ENCODE assay signal across 1 cellular context in genomic region chr7:33128990-33129805, GRCh38.
TF ChIP-seq lines count a peak whose summit lies in the region.

TSS of gene BBS9 (plus strand) at chr7:33129564. CDS start at chr7:33146253, 16,689 bp downstream.

TF ChIP-seq in GM12878, 131 proteins besides CTCF, POLR2A, EP300 and RAD21 (continued from another document):
- no peak for TF ChIP-seq ZBTB11 (CRISPR knock-in tag; IDR thresholded peaks at IDR 0.05)
- no peak for TF ChIP-seq ZNF622 (IDR thresholded peaks at IDR 0.05)
- TF ChIP-seq USF2 (IDR thresholded peaks at IDR 0.05; ENCODE audit: borderline replicate concordance, low read depth, low read length): peak; percentile 19; the same call in 1 of the 2 replicates
- TF ChIP-seq SREBF1 (IDR thresholded peaks at IDR 0.05; ENCODE audit: low read length): 0 out of 2 replicates have a peak, but pooled peaks have one; percentile 34
- no peak for TF ChIP-seq ZNF24 (IDR thresholded peaks at IDR 0.05)
- no peak for TF ChIP-seq PAX5 (IDR thresholded peaks at IDR 0.05; ENCODE audit: borderline replicate concordance, low read depth, low read length)
- peak; percentile 32; the same call in 1 of the 2 replicates for TF ChIP-seq IRF3 (IDR thresholded peaks at IDR 0.05)
- TF ChIP-seq E2F8 (IDR thresholded peaks at IDR 0.05; ENCODE audit: low read depth, partially characterized antibody): no peak
- TF ChIP-seq HDAC2 (IDR thresholded peaks at IDR 0.05): no peak
- no peak for TF ChIP-seq CBX3 (IDR thresholded peaks at IDR 0.05; ENCODE audit: borderline replicate concordance, low read depth)
- TF ChIP-seq ETV6 (conservative IDR thresholded peaks at IDR 0.05 in 1 of 2, IDR thresholded peaks at IDR 0.05 in 1 of 2; ENCODE audit: borderline replicate concordance in 1 of 2, low read depth in 1 of 2): no peak
- TF ChIP-seq NRF1 (conservative IDR thresholded peaks at IDR 0.05; ENCODE audit: low read depth, low read length): peak; percentile 81
- no peak; the same call in 1 of the 2 replicates for TF ChIP-seq ZBTB40 (IDR thresholded peaks at IDR 0.05; ENCODE audit: borderline replicate concordance)
- no peak for TF ChIP-seq JUND (IDR thresholded peaks at IDR 0.05; ENCODE audit: low read depth, low read length)
- TF ChIP-seq NFIC (IDR thresholded peaks at IDR 0.05; ENCODE audit: low read depth, low read length): no peak
- no peak for TF ChIP-seq SPI1 (IDR thresholded peaks at IDR 0.05; ENCODE audit: borderline replicate concordance, insufficient read depth, low read depth, low read length)
- peak; percentile 21; the same call in 1 of the 2 replicates for TF ChIP-seq TAF1 (IDR thresholded peaks at IDR 0.05; ENCODE audit: borderline replicate concordance, low read depth, low read length)
- TF ChIP-seq POLR2AphosphoS5 (IDR thresholded peaks at IDR 0.05; ENCODE audit: low read length): peak; percentile 50; the same call in 1 of the 2 replicates
- TF ChIP-seq ASH2L (IDR thresholded peaks at IDR 0.05; ENCODE audit: borderline replicate concordance, low read depth): no peak
- no peak for TF ChIP-seq DPF2 (IDR thresholded peaks at IDR 0.05)
- no peak for TF ChIP-seq CBX5 (IDR thresholded peaks at IDR 0.05; ENCODE audit: low read depth)
- TF ChIP-seq SMAD5 (IDR thresholded peaks at IDR 0.05; ENCODE audit: low read depth): no peak
- no peak for TF ChIP-seq SMAD1 (IDR thresholded peaks at IDR 0.05; ENCODE audit: low read depth, partially characterized antibody)
- no peak for TF ChIP-seq ZNF217 (IDR thresholded peaks at IDR 0.05)
- TF ChIP-seq STAT1 (conservative IDR thresholded peaks at IDR 0.05): no peak
- no peak for TF ChIP-seq REST (IDR thresholded peaks at IDR 0.05; ENCODE audit: low read depth, low read length)
- peak; percentile 47; the same call in 1 of the 2 replicates for TF ChIP-seq MTA2 (IDR thresholded peaks at IDR 0.05; ENCODE audit: low read depth)
- no peak for TF ChIP-seq SIN3A (IDR thresholded peaks at IDR 0.05; ENCODE audit: low read depth, low read length)
- no peak for TF ChIP-seq ZNF384 (IDR thresholded peaks at IDR 0.05; ENCODE audit: borderline replicate concordance, low read depth, low read length)
- TF ChIP-seq NKRF (conservative IDR thresholded peaks at IDR 0.05): no peak
- TF ChIP-seq ATF3 (IDR thresholded peaks at IDR 0.05; ENCODE audit: borderline replicate concordance, extremely low read depth, low read depth, low read length): no peak
- TF ChIP-seq IRF4 (IDR thresholded peaks at IDR 0.05; ENCODE audit: low read depth, low read length): no peak
- TF ChIP-seq GATAD2B (conservative IDR thresholded peaks at IDR 0.05; ENCODE audit: low read depth): no peak
- no peak for TF ChIP-seq PRDM15 (CRISPR knock-in tag; IDR thresholded peaks at IDR 0.05)
- no peak for TF ChIP-seq POLR2AphosphoS2 (IDR thresholded peaks at IDR 0.05; ENCODE audit: low read depth, low read length)
- TF ChIP-seq NBN (IDR thresholded peaks at IDR 0.05): no peak
